8 cellular contexts compared by ENCODE assay signal in the genomic region with DNA sequence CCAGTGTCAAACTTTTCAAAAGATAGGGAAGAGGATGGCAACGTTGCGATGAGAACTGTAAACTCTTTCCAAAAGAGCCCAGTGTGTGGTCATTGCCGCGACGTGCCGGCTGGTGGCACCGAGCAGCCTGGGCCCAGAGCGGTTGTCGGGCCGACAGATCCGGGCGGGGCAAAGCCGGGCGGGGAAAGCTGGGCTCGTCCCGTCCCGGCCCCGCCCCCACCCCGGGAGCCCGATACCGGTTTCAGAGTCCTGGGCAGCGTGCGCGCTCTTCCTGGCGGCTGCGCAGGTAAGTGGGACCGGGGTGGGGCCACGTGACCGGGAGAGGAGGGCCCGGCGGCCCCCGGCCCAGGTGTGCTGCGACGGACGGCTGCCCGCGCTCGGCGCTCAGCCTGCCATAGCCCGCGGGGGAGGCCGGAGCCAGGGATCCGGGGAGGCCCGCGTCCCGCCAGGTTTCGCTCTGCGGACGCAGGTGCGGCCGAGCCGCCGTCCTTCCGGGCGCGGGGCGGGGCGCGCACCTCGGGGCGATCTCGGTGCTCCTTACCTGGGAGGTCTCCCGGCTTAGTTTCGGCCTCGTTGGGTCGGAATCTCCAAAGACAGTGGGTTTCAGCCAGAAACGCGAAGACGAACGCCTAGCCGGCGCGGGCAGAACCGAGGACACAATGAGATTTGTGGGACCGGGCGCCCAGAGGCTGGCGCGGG. TPM values are rescaled to one million over a fixed set of nuclear protein-coding genes. Genes with fewer than 3 reads are reported as not detected.
A peak's percentile ranks its signal among the peaks of the same experiment; 100 is the strongest.
DNase-seq lines count a peak whose midpoint lies in the region; ATAC-seq and TF ChIP-seq lines count a peak whose summit lies in the region.

A gene with protein sequence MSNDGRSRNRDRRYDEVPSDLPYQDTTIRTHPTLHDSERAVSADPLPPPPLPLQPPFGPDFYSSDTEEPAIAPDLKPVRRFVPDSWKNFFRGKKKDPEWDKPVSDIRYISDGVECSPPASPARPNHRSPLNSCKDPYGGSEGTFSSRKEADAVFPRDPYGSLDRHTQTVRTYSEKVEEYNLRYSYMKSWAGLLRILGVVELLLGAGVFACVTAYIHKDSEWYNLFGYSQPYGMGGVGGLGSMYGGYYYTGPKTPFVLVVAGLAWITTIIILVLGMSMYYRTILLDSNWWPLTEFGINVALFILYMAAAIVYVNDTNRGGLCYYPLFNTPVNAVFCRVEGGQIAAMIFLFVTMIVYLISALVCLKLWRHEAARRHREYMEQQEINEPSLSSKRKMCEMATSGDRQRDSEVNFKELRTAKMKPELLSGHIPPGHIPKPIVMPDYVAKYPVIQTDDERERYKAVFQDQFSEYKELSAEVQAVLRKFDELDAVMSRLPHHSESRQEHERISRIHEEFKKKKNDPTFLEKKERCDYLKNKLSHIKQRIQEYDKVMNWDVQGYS (plus strand): TSS at position 232 of the 699 bp plus-strand sequence. CDS start 4,270 bp downstream, outside the sequence.

- peak; percentile 71 for ATAC-seq in HG02852 (IDR thresholded peaks at IDR 0.05; ENCODE audit: unreplicated experiment)

- H3K4me1 ChIP-seq in cardiac muscle cell (ENCODE audit: low read depth) (no peaks in the 10 kb centered on the region), urinary bladder (ENCODE audit: insufficient read depth) (no peaks in the 10 kb centered on the region)

- H3K36me3 ChIP-seq in cardiac muscle cell (peaks cover 8% of the 10 kb centered on the region), urinary bladder (ENCODE audit: insufficient read depth) (peaks cover 2% of the 10 kb centered on the region), MG63 (peaks cover 9% of the 10 kb centered on the region)

- H3K9me3 ChIP-seq in cardiac muscle cell (ENCODE audit: low read depth), result no peaks in the 10 kb centered on the region
- H3K9me3 ChIP-seq in MG63, result no peaks in the 10 kb centered on the region

- H3K27ac Mint-ChIP-seq in activated naive CD8-positive, alpha-beta T cell treated with anti-CD3 and anti-CD28 coated beads for 36 hours, result no peak within 1 kb of the TSS

- H3K27me3 ChIP-seq in cardiac muscle cell (peaks cover 17% of the 10 kb centered on the region), MG63 (no peaks in the 10 kb centered on the region)

- 16% methylated on average over 78 of the region's 78 CpGs for WGBS in urinary bladder

- peak within 1 kb of the TSS; percentile 59 for H3K4me3 ChIP-seq in GM12865 (ENCODE audit: low read depth, low read length)
- H3K4me3 ChIP-seq in cardiac muscle cell, result peak within 1 kb of the TSS; percentile 43
- peak within 1 kb of the TSS; percentile 63 for H3K4me3 ChIP-seq in urinary bladder (ENCODE audit: low read depth, low read length)
- no peak within 1 kb of the TSS for H3K4me3 ChIP-seq in MG63

- peak; percentile 84 for DNase-seq in GM12865 (ENCODE audit: low read depth)
- peak; percentile 21 for DNase-seq in NOMO-1 treated with DMSO at 0.1 percent for 48 hours (lab: John Stamatoyannopoulos, UW; ENCODE audit: unreplicated experiment)
- peak; percentile 31 for DNase-seq in activated naive CD8-positive, alpha-beta T cell treated with anti-CD3 and anti-CD28 coated beads for 36 hours
- DNase-seq in cardiac muscle cell (ENCODE audit: low read depth in 1 of 2, low spot score in 1 of 2), result peak; percentile 63 to 76
- peak; percentile 2 for DNase-seq in pons (ENCODE audit: low spot score)
- no peak for DNase-seq in MG63

- no peaks in the 10 kb centered on the region for H3K9me3 Mint-ChIP-seq in activated naive CD8-positive, alpha-beta T cell treated with anti-CD3 and anti-CD28 coated beads for 36 hours

- peaks cover 19% of the 10 kb centered on the region for H3K36me3 Mint-ChIP-seq in activated naive CD8-positive, alpha-beta T cell treated with anti-CD3 and anti-CD28 coated beads for 36 hours

- H3K4me1 Mint-ChIP-seq in activated naive CD8-positive, alpha-beta T cell treated with anti-CD3 and anti-CD28 coated beads for 36 hours, result peaks cover 2% of the 10 kb centered on the region

- H3K27ac ChIP-seq in cardiac muscle cell (no peak within 1 kb of the TSS), urinary bladder (ENCODE audit: low read depth) (peak within 1 kb of the TSS; percentile 74)

- H3K27me3 Mint-ChIP-seq in activated naive CD8-positive, alpha-beta T cell treated with anti-CD3 and anti-CD28 coated beads for 36 hours, result no peaks in the 10 kb centered on the region

- TF ChIP-seq CTCF in GM12865 (IDR thresholded peaks at IDR 0.05; ENCODE audit: insufficient read depth, low read depth, low read length, missing control alignments) (peak; percentile 41), cardiac muscle cell (IDR thresholded peaks at IDR 0.05; ENCODE audit: low read depth, low read length) (peak; percentile 40)

- peak within 1 kb of the TSS; percentile 55 for H3K4me3 Mint-ChIP-seq in activated naive CD8-positive, alpha-beta T cell treated with anti-CD3 and anti-CD28 coated beads for 36 hours

RNA-seq across cellular contexts. Expression of the gene that starts here (rescaled TPM):
- total RNA-seq in activated naive CD8-positive, alpha-beta T cell treated with anti-CD3 and anti-CD28 coated beads for 36 hours, result under 1 TPM; 0.31 to 0.78 TPM
- total RNA-seq in cardiac muscle cell, result 3.7 and 4.9 TPM in 2 replicates
- polyA plus RNA-seq in cardiac muscle cell, result 4.9 TPM in 2 replicates
- 5.9 TPM for total RNA-seq in urinary bladder
- 1.4 TPM for polyA plus RNA-seq in urinary bladder
- not detected in 2 replicates for total RNA-seq in MG63 (2014; rRNA removed; shearing (Covaris generic); ENCODE audit: low replicate concordance)

Comparison
In these comparisons a context has a peak if more than half of its experiments do, and no peak if none do; other contexts are left out.
1. Peak in DNase-seq in activated naive CD8-positive, alpha-beta T cell treated with anti-CD3 and anti-CD28 coated beads for 36 hours; RNA of the gene not detected or under 1 TPM.